Comparison of ENCODE assay signal across 8 cellular contexts in the genomic region with DNA sequence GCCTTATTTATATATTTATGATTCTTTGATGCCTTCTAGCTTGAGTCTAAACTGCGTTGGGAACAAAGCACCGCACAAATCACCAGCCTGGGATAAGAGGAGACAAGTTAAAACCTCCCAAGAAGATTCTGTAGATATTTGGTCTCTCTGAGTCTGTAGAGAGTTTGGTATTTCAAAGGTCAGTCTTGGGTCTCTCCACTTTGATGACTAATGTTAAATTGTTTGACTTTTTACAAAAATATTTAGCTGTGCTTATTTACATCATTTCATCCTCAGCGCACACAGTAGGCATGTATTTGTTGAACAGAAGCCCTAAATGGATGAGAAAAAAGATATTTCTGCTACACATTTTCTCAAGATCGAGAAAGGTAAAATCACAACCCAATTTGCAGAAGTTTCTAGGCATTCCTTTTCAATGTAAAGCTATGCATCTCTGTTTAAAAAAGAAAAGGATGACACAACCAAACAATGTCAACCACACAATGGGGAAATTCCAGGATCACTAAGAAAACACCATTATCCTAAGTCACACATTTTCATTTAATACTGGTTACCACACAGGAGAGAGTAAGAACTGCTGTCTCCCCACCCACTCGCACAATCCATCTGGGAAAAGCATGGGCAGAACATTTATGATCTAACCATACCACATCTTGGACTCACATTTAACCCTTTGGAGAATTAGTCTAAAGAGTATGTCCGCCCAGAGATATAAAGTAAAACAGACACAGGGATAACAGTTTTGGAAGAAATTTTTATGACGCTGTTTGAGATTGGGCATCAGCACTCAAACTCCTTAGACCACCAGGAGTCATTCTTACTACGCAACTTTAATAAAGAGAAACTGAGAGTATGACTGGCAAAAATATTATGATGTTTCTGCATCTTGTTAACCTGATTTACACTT. TPM values are rescaled to one million over a fixed set of nuclear protein-coding genes. Genes with fewer than 3 reads are reported as not detected.
A peak's percentile ranks its signal among the peaks of the same experiment; 100 is the strongest.
DNase-seq lines count a peak whose midpoint lies in the region; ATAC-seq, FAIRE-seq and TF ChIP-seq lines count a peak whose summit lies in the region.

No MANE protein-coding gene starts in this region.

- peak overlapping the region; percentile 95 for H3K18ac ChIP-seq in H1 (ENCODE audit: extremely low read depth, low read length)

- H4K8ac ChIP-seq in H1 (ENCODE audit: extremely low read depth, insufficient read depth, low read length): no peak overlapping the region

- no peak overlapping the region for H2BK20ac ChIP-seq in H1 (ENCODE audit: low read length)

- no peaks in the 10 kb centered on the region for H3K9me2 ChIP-seq in neural cell (ENCODE audit: insufficient read depth, low read length)

- H2BK120ac ChIP-seq in H1 (replicated peaks; ENCODE audit: low read depth, low read length): no peak overlapping the region

- peak overlapping the region; percentile 79 for H3K4me3 Mint-ChIP-seq in activated CD4-positive, alpha-beta T cell treated with anti-CD3 and anti-CD28 coated beads, Interleukin-2, amount 10 ng/mL, durations not matched to agents 7 days and 5 days

- no peak overlapping the region for H2BK15ac ChIP-seq in H1 (ENCODE audit: low read length)

- TF ChIP-seq EP300 in H1 (IDR thresholded peaks at IDR 0.05; ENCODE audit: borderline replicate concordance in 1 of 2, low read depth in 2 of 2, low read length in 2 of 2): no peak
- no peak for TF ChIP-seq EP300 in neural cell (conservative IDR thresholded peaks at IDR 0.05; ENCODE audit: poor library complexity, severe bottlenecking)

- no peak overlapping the region for H3K56ac ChIP-seq in H1 (replicated peaks; ENCODE audit: insufficient read length, low read depth, low read length)

- FAIRE-seq in H1 (lab: Jason Lieb, UNC): no peak

- peaks cover 34% of the 10 kb centered on the region for H3K23me2 ChIP-seq in H1 (ENCODE audit: low read depth, low read length)

- no peaks in the 10 kb centered on the region for H3F3A ChIP-seq in neural cell (ENCODE audit: insufficient read depth, low read length, poor library complexity, severe bottlenecking)

- H4K20me1 ChIP-seq in H1 (replicated peaks in 1 of 2; ENCODE audit: control insufficient read depth in 1 of 2, insufficient read depth in 2 of 2, low read length in 2 of 2): peaks cover 0 to 3% of the 10 kb centered on the region in 2 experiments
- no peaks in the 10 kb centered on the region for H4K20me1 ChIP-seq in neural cell (ENCODE audit: insufficient read depth)

- no peaks in the 10 kb centered on the region; the same call in 1 of the 2 replicates for H3K79me1 ChIP-seq in H1 (ENCODE audit: low read depth, low read length)

- peaks cover 53% of the 10 kb centered on the region for H3K36me3 Mint-ChIP-seq in activated CD4-positive, alpha-beta T cell treated with anti-CD3 and anti-CD28 coated beads, Interleukin-2, amount 10 ng/mL, durations not matched to agents 7 days and 5 days (ENCODE audit: low read depth)

- H4K91ac ChIP-seq in H1 (replicated peaks; ENCODE audit: insufficient read length, low read length): no peak overlapping the region

- no peak overlapping the region for H3K4ac ChIP-seq in H1 (replicated peaks; ENCODE audit: insufficient read length, low read depth, low read length)

- POLR2A ChIA-PET in activated CD4-positive, alpha-beta T cell treated with anti-CD3 and anti-CD28 coated beads, Interleukin-2, amount 10 ng/mL, durations not matched to agents 7 days and 5 days (lab: Charles Lee): interaction anchor here (0.5 kb wide), 1 partner anchor 91 kb away, joined by 4 read pairs; no protein-coding TSS in a partner anchor
- POLR2A ChIA-PET in RWPE1 (lab: Yijun Ruan, JAX; ENCODE audit: low non-redundant PET) (no interaction called here), H1 (lab: Charles Lee; ENCODE audit: partially characterized antibody) (interaction anchor here (0.7 to 2.1 kb wide), 6 partner anchors 60 to 223 kb away, joined by 3 to 8 read pairs (median 4); no protein-coding TSS in a partner anchor)

- peak overlapping the region; percentile 85 for H3K27ac Mint-ChIP-seq in activated CD4-positive, alpha-beta T cell treated with anti-CD3 and anti-CD28 coated beads, Interleukin-2, amount 10 ng/mL, durations not matched to agents 7 days and 5 days

- H3K9me3 ChIP-seq in H1 (ENCODE audit: insufficient read depth in 2 of 2, low read depth in 1 of 2, low read length in 1 of 2) (no peaks in the 10 kb centered on the region), neural cell (ENCODE audit: low read length) (no peaks in the 10 kb centered on the region)

- H3K4me1 ChIP-seq in H1 (replicated peaks in 1 of 4; ENCODE audit: control insufficient read depth in 3 of 4, insufficient read depth in 4 of 4, low read length in 3 of 4): peaks cover 0 to 7% (median 2%) of the 10 kb centered on the region in 4 experiments; a peak in 3 of 7 replicates

- peak overlapping the region; percentile 96 for H3K27ac ChIP-seq in RWPE1
- peak overlapping the region; percentile 41; the same call in 1 of the 2 replicates for H3K27ac ChIP-seq in H1 (ENCODE audit: low read depth, low read length)
- no peak overlapping the region for H3K27ac ChIP-seq in neural cell (ENCODE audit: low read length)

- H3K14ac ChIP-seq in H1 (ENCODE audit: insufficient read length): no peak overlapping the region

- H2AK5ac ChIP-seq in H1 (ENCODE audit: low read depth, low read length): no peak overlapping the region

- peak overlapping the region; percentile 70 for H4K5ac ChIP-seq in H1 (ENCODE audit: insufficient read length, low read depth, low read length)

- DNase-seq in activated CD4-positive, alpha-beta T cell treated with anti-CD3 and anti-CD28 coated beads, Interleukin-2, amount 10 ng/mL, durations not matched to agents 7 days and 5 days: no peak
- DNase-seq in activated CD4-positive, alpha-beta T cell treated with anti-CD3 and anti-CD28 coated beads for 4 hours: no peak
- peak; percentile 28 for DNase-seq in RWPE1 (ENCODE audit: low spot score)
- no peak for DNase-seq in H1 (ENCODE audit: low read depth in 1 of 2, low spot score in 2 of 2)

- 0 out of 2 replicates have a peak overlapping the region, but pooled peaks have one; percentile 63 for H2BK5ac ChIP-seq in H1 (ENCODE audit: low read depth, low read length)

- TF ChIP-seq RAD21 in H1 (IDR thresholded peaks at IDR 0.05 in 1 of 2, conservative IDR thresholded peaks at IDR 0.05 in 1 of 2; ENCODE audit: low read depth in 2 of 2, low read length in 2 of 2) (no peak), neural cell (conservative IDR thresholded peaks at IDR 0.05) (no peak)

- WGBS in H1 (ENCODE audit: extremely low coverage in 1 of 2, insufficient coverage in 1 of 2, insufficient read length in 1 of 2, insufficient replicate concordance in 2 of 2, low coverage in 1 of 2, low lambda C conversion rate in 2 of 2, missing lambda C conversion rate in 1 of 2), 2 experiments: 26% methylated on average over 8 of the region's 8 CpGs; no CpG with 5 or more reads in 1 of the 2 experiments

- peaks cover 5% of the 10 kb centered on the region for H3K27me3 Mint-ChIP-seq in activated CD4-positive, alpha-beta T cell treated with anti-CD3 and anti-CD28 coated beads, Interleukin-2, amount 10 ng/mL, durations not matched to agents 7 days and 5 days

- CTCF ChIA-PET in activated CD4-positive, alpha-beta T cell treated with anti-CD3 and anti-CD28 coated beads, Interleukin-2, amount 10 ng/mL, durations not matched to agents 7 days and 5 days (lab: Charles Lee): interaction anchor here (0.6 to 4.7 kb wide), 48 partner anchors 9 to 285 kb away, joined by 3 to 78 read pairs (median 5); partner anchors contain the start of gene SAMD9
- CTCF ChIA-PET in RWPE1 (lab: Yijun Ruan, JAX): interaction anchor here (0.5 to 2.4 kb wide), 23 partner anchors 10 to 979 kb away, joined by 3 to 18 read pairs (median 4); partner anchors contain the start of gene FAM133B
- CTCF ChIA-PET in H1 (lab: Charles Lee; ENCODE audit: partially characterized antibody): interaction anchor here (0.7 to 4.3 kb wide), 33 partner anchors 8 to 239 kb away, joined by 3 to 23 read pairs (median 4); no protein-coding TSS in a partner anchor

- no peak; a peak in 1 of 3 replicates for TF ChIP-seq POLR2A in H1 (IDR thresholded peaks at IDR 0.05; ENCODE audit: control extremely low read depth in 1 of 2, low read depth in 2 of 2, low read length in 2 of 2)

- H3K9ac ChIP-seq in H1 (replicated peaks in 1 of 4; ENCODE audit: extremely low read depth in 1 of 4, low read depth in 3 of 4, low read length in 3 of 4) (peak overlapping the region in 1 of 4 experiments; percentile 71; a peak in 3 of 7 replicates), neural cell (ENCODE audit: low read length) (peak overlapping the region; percentile 63)

- H3K36me3 ChIP-seq in H1 (ENCODE audit: control insufficient read depth in 2 of 4, insufficient read depth in 4 of 4, low read length in 3 of 4): no peaks in the 10 kb centered on the region
- H3K36me3 ChIP-seq in neural cell (ENCODE audit: insufficient read depth, low read length): no peaks in the 10 kb centered on the region

- no peaks in the 10 kb centered on the region for H3K9me3 Mint-ChIP-seq in activated CD4-positive, alpha-beta T cell treated with anti-CD3 and anti-CD28 coated beads, Interleukin-2, amount 10 ng/mL, durations not matched to agents 7 days and 5 days

- peaks cover 0 to 6% (median 5%) of the 10 kb centered on the region in 4 experiments; a peak in 5 of 7 replicates for H3K27me3 ChIP-seq in H1 (replicated peaks in 1 of 4; ENCODE audit: control insufficient read depth in 3 of 4, extremely low read depth in 1 of 4, insufficient read depth in 3 of 4, low read length in 3 of 4)
- H3K27me3 ChIP-seq in neural cell (ENCODE audit: insufficient read depth, low read depth, low read length): peaks cover 30% of the 10 kb centered on the region

- H3K79me2 ChIP-seq in H1 (ENCODE audit: control insufficient read depth in 1 of 2, insufficient read depth in 2 of 2, low read length in 2 of 2): peaks cover 0 to 38% of the 10 kb centered on the region in 2 experiments; a peak in 2 of 4 replicates
- peaks cover 28% of the 10 kb centered on the region for H3K79me2 ChIP-seq in neural cell (replicated peaks; ENCODE audit: insufficient read depth, low read length)

- ATAC-seq in GM21423 (IDR thresholded peaks at IDR 0.05; ENCODE audit: unreplicated experiment) (no peak), GM21367 (IDR thresholded peaks at IDR 0.05; ENCODE audit: unreplicated experiment) (no peak), HG03439 (IDR thresholded peaks at IDR 0.05; ENCODE audit: unreplicated experiment) (no peak)

- H3K23ac ChIP-seq in H1 (ENCODE audit: insufficient read length): no peak overlapping the region

- peak overlapping the region; percentile 96 to 98 for H3K4me2 ChIP-seq in H1 (ENCODE audit: insufficient read depth in 1 of 2, low read depth in 2 of 2, low read length in 2 of 2)
- peak overlapping the region; percentile 97 for H3K4me2 ChIP-seq in neural cell (ENCODE audit: low read length)

- peak overlapping the region; percentile 38 to 81 (median 58); a peak in 7 of 8 replicates for H3K4me3 ChIP-seq in H1 (ENCODE audit: extremely low read depth in 1 of 4, insufficient read depth in 2 of 4, low read depth in 3 of 4, low read length in 4 of 4)
- peak overlapping the region; percentile 88 for H3K4me3 ChIP-seq in neural cell (ENCODE audit: low read length)

- peak overlapping the region; percentile 96 for H2BK12ac ChIP-seq in H1 (ENCODE audit: low read depth, low read length)

- H3K4me1 Mint-ChIP-seq in activated CD4-positive, alpha-beta T cell treated with anti-CD3 and anti-CD28 coated beads, Interleukin-2, amount 10 ng/mL, durations not matched to agents 7 days and 5 days: peaks cover 48% of the 10 kb centered on the region

- H2AFZ ChIP-seq in H1 (ENCODE audit: low read length) (peak overlapping the region; percentile 7; the same call in 1 of the 2 replicates), neural cell (ENCODE audit: low read depth, low read length) (no peak overlapping the region)

- TF ChIP-seq CTCF in RWPE1 (conservative IDR thresholded peaks at IDR 0.05; ENCODE audit: low read depth) (no peak), H1 (IDR thresholded peaks at IDR 0.05; ENCODE audit: control extremely low read depth in 1 of 3, insufficient read depth in 1 of 3, low read depth in 1 of 3, low read length in 3 of 3) (no peak), neural cell (IDR thresholded peaks at IDR 0.05; ENCODE audit: poor library complexity, severe bottlenecking) (no peak)

RNA-seq across cellular contexts. Expression of gene CDK6, which starts 4.4 kb away (rescaled TPM):
- total RNA-seq in activated CD4-positive, alpha-beta T cell treated with anti-CD3 and anti-CD28 coated beads, Interleukin-2, amount 10 ng/mL, durations not matched to agents 7 days and 5 days: 10 to 100 TPM; 84.1 to 95.4 TPM
- 18.9 and 20.8 TPM in 2 replicates for total RNA-seq in H1 (2021; fragmentation: NEBNext Ultra II Directional; extraction: Animal tissue kit (Norgen Biotek cat#: 25700))
- polyA plus RNA-seq in H1 (2011; rRNA removed) (5.9 and 9.0 TPM in 2 replicates), neural cell (4.1 and 4.2 TPM in 2 replicates)
- polyA plus RNA-seq in H1 (2011; cell fraction: cytosol; rRNA removed): 8.0 TPM
- 18.6 TPM for polyA plus RNA-seq in H1 (2011; cell fraction: nucleus; rRNA removed)
- polyA plus RNA-seq in H1 (2012, experiment 1 of 2): 4.9 to 8.4 TPM (median 6.0 TPM) in 4 replicates
- 0.60 TPM for polyA plus RNA-seq in H1 (2012, experiment 2 of 2)
- 5.0 TPM for polyA plus RNA-seq in H1 (2013, experiment 1 of 2)
- 5.0 TPM for polyA plus RNA-seq in H1 (2013, experiment 2 of 2)
- 29.2 and 45.3 TPM in 2 replicates for polyA minus RNA-seq in H1 (2011; rRNA and poly(A)+ RNA removed)
- 36.8 TPM for polyA minus RNA-seq in H1 (2011; cell fraction: cytosol; rRNA and poly(A)+ RNA removed)
- 39.0 TPM for polyA minus RNA-seq in H1 (2011; cell fraction: nucleus; rRNA and poly(A)+ RNA removed)
- 14.1 and 18.4 TPM in 2 replicates for polyA minus RNA-seq in neural cell
